Comparison of ENCODE assay signal across 25 cellular contexts in genomic region chr2:86768189-86768949, GRCh38. TPM values are rescaled to one million over a fixed set of nuclear protein-coding genes. Genes with fewer than 3 reads are reported as not detected.
DNase-seq lines count a peak whose midpoint lies in the region; ATAC-seq, FAIRE-seq and TF ChIP-seq lines count a peak whose summit lies in the region.
"Had no signal": no experiment of that assay in that cellular context is flagged by ENCODE, and none has a peak within 500 bp of the region (broad histone marks: within the 10 kb centered on the region; RNA-seq: fewer than 3 reads in every experiment).

No MANE protein-coding gene starts in this region.

- CTCF ChIA-PET in A673 (lab: Charles Lee) = no interaction called here
- CTCF ChIA-PET in K562 (lab: Yijun Ruan, JAX; ENCODE audit: low intra/inter-chr PET ratio) = no interaction called here
- CTCF ChIA-PET in HepG2 (lab: Yijun Ruan, JAX; ENCODE audit: low intra/inter-chr PET ratio, low total read pairs) = no interaction called here

- H3K9ac ChIP-seq in K562 (ENCODE audit: insufficient read depth in 1 of 2, low read depth in 2 of 2, low read length in 2 of 2) = no peak overlapping the region; a peak in 1 of 4 replicates
- no peak overlapping the region for H3K9ac ChIP-seq in HepG2 (ENCODE audit: insufficient read depth, low read depth, low read length)
- H3K9ac ChIP-seq: SK-N-SH had no signal

- no peak overlapping the region for H3K27ac ChIP-seq in A673 (ENCODE audit: low read depth, low read length, poor library complexity, severe bottlenecking)
- H3K27ac ChIP-seq in K562 (ENCODE audit: extremely low read depth, low read depth, low read length) = no peak overlapping the region
- no peak overlapping the region for H3K27ac ChIP-seq in HepG2 (ENCODE audit: extremely low read length, insufficient read depth, low read length)
- H3K27ac ChIP-seq: PC-9 had no signal

- TF ChIP-seq POLR2A in K562 (conservative IDR thresholded peaks at IDR 0.05) (no peak), HepG2 (IDR thresholded peaks at IDR 0.05; ENCODE audit: insufficient read depth in 1 of 2, low read depth in 2 of 2, low read length in 2 of 2) (no peak)

- FAIRE-seq in K562 (lab: Jason Lieb, UNC) (no peak), HepG2 (lab: Jason Lieb, UNC) (no peak)
- FAIRE-seq: A204.1 had no signal

- H3K4me1 Mint-ChIP-seq in progenitor cell of endocrine pancreas (ENCODE audit: low read depth) = peaks cover 2% of the 10 kb centered on the region
- H3K4me1 Mint-ChIP-seq: CD14-positive monocyte had no signal

- TF ChIP-seq EP300 in K562 (IDR thresholded peaks at IDR 0.05; ENCODE audit: low read length) = no peak
- no peak for TF ChIP-seq EP300 in HepG2 (IDR thresholded peaks at IDR 0.05; ENCODE audit: low read depth in 2 of 2, low read length in 2 of 2)
- no peak for TF ChIP-seq EP300 in HepG2 (CRISPR knock-in tag; IDR thresholded peaks at IDR 0.05; ENCODE audit: borderline replicate concordance)

- H2AFZ ChIP-seq in K562 (ENCODE audit: low read depth, low read length) (no peak overlapping the region), HepG2 (ENCODE audit: low read length) (no peak overlapping the region)
- H2AFZ ChIP-seq: PC-9 had no signal

- H3K9me3 Mint-ChIP-seq in progenitor cell of endocrine pancreas (ENCODE audit: low read depth) = no peaks in the 10 kb centered on the region
- H3K9me3 Mint-ChIP-seq: CD14-positive monocyte, H9, HFFc6 had no signal

- no peaks in the 10 kb centered on the region for H3K4me1 ChIP-seq in A673 (ENCODE audit: insufficient read depth, low read length, poor library complexity, severe bottlenecking)
- no peaks in the 10 kb centered on the region for H3K4me1 ChIP-seq in K562 (replicated peaks in 1 of 2; ENCODE audit: control insufficient read depth in 2 of 2, insufficient read depth in 2 of 2, low read length in 2 of 2)
- peaks cover 10% of the 10 kb centered on the region for H3K4me1 ChIP-seq in HepG2 (ENCODE audit: insufficient read depth, low read length)

- peak overlapping the region; percentile 33 for H3K27ac Mint-ChIP-seq in progenitor cell of endocrine pancreas
- H3K27ac Mint-ChIP-seq: B cell, H9, HFFc6 had no signal

- no peak for DNase-seq in A673 (ENCODE audit: low spot score)
- DNase-seq in K562 (ENCODE audit: extremely low read depth in 1 of 4, low spot score in 3 of 4) = no peak
- no peak for DNase-seq in HepG2 (ENCODE audit: low spot score)
- no peak for DNase-seq in progenitor cell of endocrine pancreas (ENCODE audit: low spot score, unreplicated experiment)
- no peak for DNase-seq in CD1c-positive myeloid dendritic cell (ENCODE audit: extremely low spot score)
- no peak for DNase-seq in amygdala (lab: John Stamatoyannopoulos, UW)
- no peak for DNase-seq in GM20000 (ENCODE audit: low spot score)
- DNase-seq: DMS79, H9, HFFc6, IMR-90, NCI-H1105, NCI-H146, NCI-H2029, NCI-H2227 treated with DMSO at 0.1 percent for 48 hours, NCI-H510A treated with DMSO at 0.1 percent for 48 hours, NCI-H748 treated with DMSO at 0.1 percent for 48 hours, PC-9, RPMI8226, SIG-M5, SK-N-SH had no signal

- no peaks in the 10 kb centered on the region for H3K9me1 ChIP-seq in K562 (ENCODE audit: control insufficient read depth, insufficient read depth, low read length)

- H3K4me3 ChIP-seq in A673 (ENCODE audit: low read depth, low read length, poor library complexity, severe bottlenecking) (no peak overlapping the region), K562 (no peak overlapping the region), HepG2 (replicated peaks in 1 of 3; ENCODE audit: insufficient read depth in 1 of 3, low read depth in 2 of 3, low read length in 3 of 3) (no peak overlapping the region)
- H3K4me3 ChIP-seq: PC-9 had no signal

- H3K36me3 Mint-ChIP-seq in progenitor cell of endocrine pancreas (ENCODE audit: insufficient read depth) = peaks cover 24% of the 10 kb centered on the region

- H3K27me3 ChIP-seq in A673 (replicated peaks; ENCODE audit: insufficient read depth, low read depth, low read length, poor library complexity) = no peaks in the 10 kb centered on the region
- no peaks in the 10 kb centered on the region for H3K27me3 ChIP-seq in K562 (ENCODE audit: control insufficient read depth in 2 of 2, insufficient read depth in 2 of 2, low read length in 2 of 2)
- H3K27me3 ChIP-seq in HepG2 (ENCODE audit: control insufficient read depth in 1 of 2, insufficient read depth in 2 of 2, low read length in 2 of 2) = no peaks in the 10 kb centered on the region

- no peaks in the 10 kb centered on the region for H3K27me3 Mint-ChIP-seq in progenitor cell of endocrine pancreas
- H3K27me3 Mint-ChIP-seq: B cell had no signal

- TF ChIP-seq CTCF in A673 (conservative IDR thresholded peaks at IDR 0.05; ENCODE audit: low read depth, low read length) = no peak
- no peak for TF ChIP-seq CTCF in K562 (IDR thresholded peaks at IDR 0.05 in 2 of 3, conservative IDR thresholded peaks at IDR 0.05 in 1 of 3; ENCODE audit: insufficient read depth in 2 of 3, low read depth in 1 of 3, low read length in 3 of 3)
- no peak for TF ChIP-seq CTCF in HepG2 (CRISPR knock-in tag; IDR thresholded peaks at IDR 0.05)
- TF ChIP-seq CTCF in progenitor cell of endocrine pancreas (IDR thresholded peaks at IDR 0.05; ENCODE audit: unreplicated experiment) = no peak
- TF ChIP-seq CTCF in GM20000 (IDR thresholded peaks at IDR 0.05; ENCODE audit: extremely low read depth, missing control alignments) = no peak

- in situ Hi-C loops in K562 (cut with MboI) (loop anchor here (25.0 kb wide), 1 partner anchor 294 kb away; no protein-coding TSS in a partner anchor), HepG2 (cut with HindIII; ENCODE audit: extremely low pct_ligation_motif_present, low pct_unique_long_range_greater_than_20kb) (no loop called here)

- no peak overlapping the region for H3K4me3 Mint-ChIP-seq in progenitor cell of endocrine pancreas (ENCODE audit: low read depth)
- H3K4me3 Mint-ChIP-seq: B cell, CD14-positive monocyte, H9, HFFc6 had no signal

- BruUV-seq in A673 (replicated peaks; lab: Mats Ljungman, UMichigan) = TSS peak; percentile 13
- no TSS peak for BruUV-seq in K562 (replicated peaks; lab: Mats Ljungman, UMichigan)
- TSS peak; percentile 11 for BruUV-seq in HepG2 (replicated peaks; lab: Mats Ljungman, UMichigan)

- TF ChIP-seq RAD21 in K562 (CRISPR knock-in tag; conservative IDR thresholded peaks at IDR 0.05 in 1 of 2, IDR thresholded peaks at IDR 0.05 in 1 of 2) (no peak), HepG2 (CRISPR knock-in tag; IDR thresholded peaks at IDR 0.05) (no peak)

- no peaks in the 10 kb centered on the region for H3K79me2 ChIP-seq in K562 (ENCODE audit: control insufficient read depth, insufficient read depth, low read length)
- no peaks in the 10 kb centered on the region for H3K79me2 ChIP-seq in HepG2 (ENCODE audit: insufficient read depth, low read length)

- ATAC-seq in K562 (no peak), HepG2 (no peak)

- H4K20me1 ChIP-seq in K562 (replicated peaks; ENCODE audit: control insufficient read depth, insufficient read depth, low read length) (no peaks in the 10 kb centered on the region), HepG2 (ENCODE audit: insufficient read depth, low read length) (peaks cover 6% of the 10 kb centered on the region; the same call in 1 of the 2 replicates)

- intact Hi-C loops in A673 (cut with micrococcal nuclease; ENCODE audit: unreplicated experiment) = no loop called here
- intact Hi-C loops in K562 (cut with micrococcal nuclease) = no loop called here
- intact Hi-C loops in HepG2 (cut with micrococcal nuclease; ENCODE audit: unreplicated experiment) = no loop called here

- H3K36me3 ChIP-seq in A673 (ENCODE audit: insufficient read depth, low read length, poor library complexity, severe bottlenecking) (peaks cover 33% of the 10 kb centered on the region), K562 (ENCODE audit: control insufficient read depth, insufficient read depth, low read length) (peaks cover 59% of the 10 kb centered on the region), HepG2 (replicated peaks in 1 of 2; ENCODE audit: control insufficient read depth in 1 of 2, insufficient read depth in 2 of 2, low read length in 2 of 2) (peaks cover 32 to 76% of the 10 kb centered on the region in 2 experiments)

- POLR2A ChIA-PET in A673 (lab: Charles Lee; ENCODE audit: low non-redundant PET) (no interaction called here), K562 (lab: Yijun Ruan, JAX) (no interaction called here), HepG2 (lab: Yijun Ruan, JAX) (no interaction called here)

- H3K4me2 ChIP-seq in K562 (ENCODE audit: insufficient read depth, low read length) = no peak overlapping the region
- no peak overlapping the region for H3K4me2 ChIP-seq in HepG2 (ENCODE audit: low read depth, low read length)
- H3K4me2 ChIP-seq: PC-9, SK-N-SH had no signal

- H3K9me3 ChIP-seq in A673 (ENCODE audit: low read depth, low read length, poor library complexity, severe bottlenecking) (no peaks in the 10 kb centered on the region), K562 (replicated peaks; ENCODE audit: control insufficient read depth, insufficient read depth, low read depth, low read length) (no peaks in the 10 kb centered on the region), HepG2 (ENCODE audit: low read length) (no peaks in the 10 kb centered on the region)
- H3K9me3 ChIP-seq: SK-N-SH had no signal

- 89% methylated on average over 5 of the region's 5 CpGs for WGBS in K562 (ENCODE audit: insufficient coverage, low coverage, missing lambda C conversion rate)
- 95% methylated on average over 5 of the region's 5 CpGs for WGBS in HepG2 (ENCODE audit: low lambda C conversion rate)

RNA-seq across cellular contexts. Expression of gene CD8A, which starts 22.3 kb away (rescaled TPM):
- not detected in 2 replicates for total RNA-seq in A673 (2021)
- not detected in 2 replicates for total RNA-seq in K562 (2011; cell fraction: chromatin; rRNA removed; ENCODE audit: low replicate concordance)
- not detected in 2 replicates for total RNA-seq in K562 (2011; cell fraction: nucleolus; rRNA removed)
- total RNA-seq in K562 (2011; cell fraction: nucleoplasm; rRNA removed) = not detected in 2 replicates
- total RNA-seq in K562 (2014; rRNA removed) = not detected in 2 replicates
- total RNA-seq in K562 (2014; rRNA removed; fragmentation: Illumina TruSeq; extraction: Trizol) = not detected in 2 replicates
- not detected in 2 replicates for total RNA-seq in K562 (2015; rRNA removed; fragmentation: Illumina TruSeq; extraction: Trizol)
- total RNA-seq in K562 (2021) = 0.07 and 0.20 TPM in 2 replicates
- polyA plus RNA-seq in K562 (2011; rRNA removed) = not detected in 2 replicates
- polyA plus RNA-seq in K562 (2011; cell fraction: cytosol; rRNA removed) = not detected in 2 replicates
- polyA plus RNA-seq in K562 (2011; cell fraction: nucleus; rRNA removed) = not detected in 2 replicates
- not detected in 2 replicates for polyA plus RNA-seq in K562 (2012)
- polyA plus RNA-seq in K562 (2014; fragmentation: Illumina TruSeq; extraction: Trizol) = not detected in 2 replicates
- polyA plus RNA-seq in K562 (2014; fragmentation: Nextera tagmentation; extraction: Ambion mirVana) = not detected
- polyA plus RNA-seq in K562 (2014; rRNA removed) = not detected in 2 replicates
- not detected in 2 replicates for polyA minus RNA-seq in K562 (2011; rRNA and poly(A)+ RNA removed)
- polyA minus RNA-seq in K562 (2011; cell fraction: cytosol; rRNA and poly(A)+ RNA removed) = not detected in 2 replicates
- not detected in 2 replicates for polyA minus RNA-seq in K562 (2011; cell fraction: nucleus; rRNA and poly(A)+ RNA removed)
- total RNA-seq in HepG2 (2016; rRNA removed; fragmentation: Illumina TruSeq; extraction: Trizol) = not detected in 2 replicates
- not detected in 2 replicates for total RNA-seq in HepG2 (2016; cell fraction: cytosol; rRNA removed; fragmentation: Illumina TruSeq; extraction: Trizol; ENCODE audit: low read depth)
- 0.10 TPM in 1 of 2 replicates, not detected in the other for total RNA-seq in HepG2 (2016; cell fraction: insoluble cytoplasmic fraction; rRNA removed; fragmentation: Illumina TruSeq; extraction: Trizol)
- 0.06 TPM in 1 of 2 replicates, not detected in the other for total RNA-seq in HepG2 (2016; cell fraction: membrane; rRNA removed; fragmentation: Illumina TruSeq; extraction: Trizol)
- total RNA-seq in HepG2 (2016; cell fraction: nucleus; rRNA removed; fragmentation: Illumina TruSeq; extraction: Trizol) = not detected in 2 replicates
- 0.09 TPM in 2 replicates for polyA plus RNA-seq in HepG2 (2011; rRNA removed)
- 0.05 and 0.09 TPM in 2 replicates for polyA plus RNA-seq in HepG2 (2011; cell fraction: cytosol; rRNA removed)
- polyA plus RNA-seq in HepG2 (2011; cell fraction: nucleus; rRNA removed) = 0.09 and 0.13 TPM in 2 replicates
- polyA plus RNA-seq in HepG2 (2012) = 0.04 and 0.23 TPM in 2 replicates
- not detected in 2 replicates for polyA plus RNA-seq in HepG2 (2016; cell fraction: cytosol; fragmentation: Illumina TruSeq; extraction: Trizol; ENCODE audit: low read depth)
- 0.10 TPM in 1 of 2 replicates, not detected in the other for polyA plus RNA-seq in HepG2 (2016; cell fraction: insoluble cytoplasmic fraction; fragmentation: Illumina TruSeq; extraction: Trizol; ENCODE audit: low read depth)
- not detected in 2 replicates for polyA plus RNA-seq in HepG2 (2016; cell fraction: membrane; fragmentation: Illumina TruSeq; extraction: Trizol; ENCODE audit: low read depth)
- not detected in 2 replicates for polyA plus RNA-seq in HepG2 (2016; cell fraction: nucleus; fragmentation: Illumina TruSeq; extraction: Trizol; ENCODE audit: insufficient read depth, low read depth)
- polyA minus RNA-seq in HepG2 (2011; rRNA and poly(A)+ RNA removed; ENCODE audit: low replicate concordance) = not detected in 2 replicates
- not detected in 2 replicates for polyA minus RNA-seq in HepG2 (2011; cell fraction: cytosol; rRNA and poly(A)+ RNA removed)
- polyA minus RNA-seq in HepG2 (2011; cell fraction: nucleus; rRNA and poly(A)+ RNA removed) = not detected in 2 replicates
- 0.13 and 0.19 TPM in 2 replicates for total RNA-seq in progenitor cell of endocrine pancreas
- total RNA-seq: H9, HFFc6, HT1080, IMR-90 had no signal
- polyA plus RNA-seq: IMR-90 had no signal

RNA-seq across cellular contexts. Expression of gene RMND5A, which starts 48.3 kb away (rescaled TPM):
- total RNA-seq in A673 (2021) = 38.7 and 42.9 TPM in 2 replicates
- 6.2 and 11.8 TPM in 2 replicates for total RNA-seq in K562 (2011; cell fraction: chromatin; rRNA removed; ENCODE audit: low replicate concordance)
- 5.0 and 6.4 TPM in 2 replicates for total RNA-seq in K562 (2011; cell fraction: nucleolus; rRNA removed)
- total RNA-seq in K562 (2011; cell fraction: nucleoplasm; rRNA removed) = 9.9 and 15.2 TPM in 2 replicates
- total RNA-seq in K562 (2014; rRNA removed) = 34.1 and 35.6 TPM in 2 replicates
- 40.7 and 43.7 TPM in 2 replicates for total RNA-seq in K562 (2014; rRNA removed; fragmentation: Illumina TruSeq; extraction: Trizol)
- 31.4 and 38.8 TPM in 2 replicates for total RNA-seq in K562 (2015; rRNA removed; fragmentation: Illumina TruSeq; extraction: Trizol)
- 36.1 and 43.2 TPM in 2 replicates for total RNA-seq in K562 (2021)
- polyA plus RNA-seq in K562 (2011; rRNA removed) = 19.3 and 33.1 TPM in 2 replicates
- polyA plus RNA-seq in K562 (2011; cell fraction: cytosol; rRNA removed) = 15.4 and 20.2 TPM in 2 replicates
- polyA plus RNA-seq in K562 (2011; cell fraction: nucleus; rRNA removed) = 7.8 and 8.9 TPM in 2 replicates
- polyA plus RNA-seq in K562 (2012) = 16.3 and 16.6 TPM in 2 replicates
- polyA plus RNA-seq in K562 (2014; fragmentation: Illumina TruSeq; extraction: Trizol) = 28.8 and 43.5 TPM in 2 replicates
- polyA plus RNA-seq in K562 (2014; fragmentation: Nextera tagmentation; extraction: Ambion mirVana) = 10 to 100 TPM; 13.2 to 16.4 TPM
- 19.4 and 23.4 TPM in 2 replicates for polyA plus RNA-seq in K562 (2014; rRNA removed)
- polyA minus RNA-seq in K562 (2011; rRNA and poly(A)+ RNA removed) = 58.7 and 78.9 TPM in 2 replicates
- 25.3 and 48.9 TPM in 2 replicates for polyA minus RNA-seq in K562 (2011; cell fraction: cytosol; rRNA and poly(A)+ RNA removed)
- 7.8 and 10.0 TPM in 2 replicates for polyA minus RNA-seq in K562 (2011; cell fraction: nucleus; rRNA and poly(A)+ RNA removed)
- total RNA-seq in HepG2 (2016; rRNA removed; fragmentation: Illumina TruSeq; extraction: Trizol) = 66.4 and 108 TPM in 2 replicates
- total RNA-seq in HepG2 (2016; cell fraction: cytosol; rRNA removed; fragmentation: Illumina TruSeq; extraction: Trizol; ENCODE audit: low read depth) = 6.8 and 8.0 TPM in 2 replicates
- total RNA-seq in HepG2 (2016; cell fraction: insoluble cytoplasmic fraction; rRNA removed; fragmentation: Illumina TruSeq; extraction: Trizol) = 66.9 and 102 TPM in 2 replicates
- 26.4 and 27.1 TPM in 2 replicates for total RNA-seq in HepG2 (2016; cell fraction: membrane; rRNA removed; fragmentation: Illumina TruSeq; extraction: Trizol)
- 37.8 and 39.3 TPM in 2 replicates for total RNA-seq in HepG2 (2016; cell fraction: nucleus; rRNA removed; fragmentation: Illumina TruSeq; extraction: Trizol)
- polyA plus RNA-seq in HepG2 (2011; rRNA removed) = 27.3 and 31.0 TPM in 2 replicates
- 23.0 and 32.3 TPM in 2 replicates for polyA plus RNA-seq in HepG2 (2011; cell fraction: cytosol; rRNA removed)
- 13.2 and 16.8 TPM in 2 replicates for polyA plus RNA-seq in HepG2 (2011; cell fraction: nucleus; rRNA removed)
- polyA plus RNA-seq in HepG2 (2012) = 32.6 and 37.2 TPM in 2 replicates
- 2.5 and 3.5 TPM in 2 replicates for polyA plus RNA-seq in HepG2 (2016; cell fraction: cytosol; fragmentation: Illumina TruSeq; extraction: Trizol; ENCODE audit: low read depth)
- polyA plus RNA-seq in HepG2 (2016; cell fraction: insoluble cytoplasmic fraction; fragmentation: Illumina TruSeq; extraction: Trizol; ENCODE audit: low read depth) = 62.4 and 63.9 TPM in 2 replicates
- 11.9 and 14.5 TPM in 2 replicates for polyA plus RNA-seq in HepG2 (2016; cell fraction: membrane; fragmentation: Illumina TruSeq; extraction: Trizol; ENCODE audit: low read depth)
- 27.7 and 40.2 TPM in 2 replicates for polyA plus RNA-seq in HepG2 (2016; cell fraction: nucleus; fragmentation: Illumina TruSeq; extraction: Trizol; ENCODE audit: insufficient read depth, low read depth)
- 70.4 and 98.0 TPM in 2 replicates for polyA minus RNA-seq in HepG2 (2011; rRNA and poly(A)+ RNA removed; ENCODE audit: low replicate concordance)
- 69.4 and 79.3 TPM in 2 replicates for polyA minus RNA-seq in HepG2 (2011; cell fraction: cytosol; rRNA and poly(A)+ RNA removed)
- 46.7 and 61.4 TPM in 2 replicates for polyA minus RNA-seq in HepG2 (2011; cell fraction: nucleus; rRNA and poly(A)+ RNA removed)
- 49.6 and 49.9 TPM in 2 replicates for total RNA-seq in progenitor cell of endocrine pancreas
